13 cellular contexts compared by ENCODE assay signal in genomic region chr11:124791626-124792341, GRCh38. TPM values are rescaled to one million over a fixed set of nuclear protein-coding genes. Genes with fewer than 3 reads are reported as not detected.
A peak's percentile ranks its signal among the peaks of the same experiment; 100 is the strongest.
DNase-seq lines count a peak whose midpoint lies in the region; ATAC-seq and TF ChIP-seq lines count a peak whose summit lies in the region.
"Had no signal": no experiment of that assay in that cellular context is flagged by ENCODE, and none has a peak within 500 bp of the region (broad histone marks: within the 10 kb centered on the region; RNA-seq: fewer than 3 reads in every experiment).

No MANE protein-coding gene starts in this region.

- no peak overlapping the region for H4K8ac ChIP-seq in IMR-90 (ENCODE audit: low read depth in 2 of 2, low read length in 2 of 2)
- H4K8ac ChIP-seq in neuronal stem cell (ENCODE audit: low read depth, low read length): no peak overlapping the region

- DNase-seq in NOMO-1 treated with DMSO at 0.1 percent for 48 hours (lab: John Stamatoyannopoulos, UW; ENCODE audit: unreplicated experiment) (peak; percentile 54), NOMO-1 treated with dmso at 0.1 percent for 144 hours (lab: John Stamatoyannopoulos, UW; ENCODE audit: unreplicated experiment) (no peak), IMR-90 (peak; percentile 44), neuronal stem cell (ENCODE audit: low spot score) (no peak), HEK293T (ENCODE audit: extremely low spot score) (no peak), body of pancreas (no peak), NCI-H1048 (lab: John Stamatoyannopoulos, UW) (no peak)
- DNase-seq: Kasumi-1, lower lobe of right lung, SHP77, transverse colon had no signal

- CTCF ChIA-PET in IMR-90 (lab: Yijun Ruan, JAX): interaction anchor here (0.6 kb wide), 1 partner anchor 705 kb away, joined by 3 read pairs; no protein-coding TSS in a partner anchor
- CTCF ChIA-PET in HEK293T (lab: Yijun Ruan, JAX): no interaction called here

- H3K79me1 ChIP-seq in IMR-90 (ENCODE audit: low read depth in 1 of 2, low read length in 2 of 2) (peaks cover 20 to 62% of the 10 kb centered on the region in 2 experiments), neuronal stem cell (ENCODE audit: low read depth, low read length) (peaks cover 2% of the 10 kb centered on the region)

- H3K9me1 ChIP-seq in IMR-90 (ENCODE audit: insufficient read depth, low read length): peaks cover 13% of the 10 kb centered on the region

- dilution Hi-C loops in IMR-90 (cut with HindIII; ENCODE audit: low sequenced_read_pairs, unreplicated experiment): no loop called here

- no peak overlapping the region for H2BK20ac ChIP-seq in IMR-90 (ENCODE audit: low read depth, low read length)

- H2AFZ ChIP-seq in IMR-90 (replicated peaks; ENCODE audit: low read length, poor library complexity) (no peak overlapping the region), neuronal stem cell (ENCODE audit: low read length) (no peak overlapping the region)

- in situ Hi-C loops in IMR-90 (cut with MboI; ENCODE audit: low sequenced_read_pairs): no loop called here

- H3K4me3 ChIP-seq in IMR-90 (ENCODE audit: insufficient read depth, low read depth, low read length): no peak overlapping the region
- H3K4me3 ChIP-seq in neuronal stem cell (ENCODE audit: low read length in 2 of 2): no peak overlapping the region
- H3K4me3 ChIP-seq in body of pancreas: no peak overlapping the region
- H3K4me3 ChIP-seq: A549, lower lobe of right lung, transverse colon had no signal

- no peak overlapping the region for H2BK15ac ChIP-seq in IMR-90 (ENCODE audit: low read depth, low read length)
- H2BK15ac ChIP-seq in neuronal stem cell (ENCODE audit: low read length): no peak overlapping the region

- H3K18ac ChIP-seq in IMR-90 (ENCODE audit: low read depth, low read length) (no peak overlapping the region), neuronal stem cell (ENCODE audit: low read length) (no peak overlapping the region)

- BruUV-seq in IMR-90 (replicated peaks; lab: Mats Ljungman, UMichigan): no TSS peak

- intact Hi-C loops in IMR-90 (cut with micrococcal nuclease): no loop called here
- intact Hi-C loops in body of pancreas (cut with DNase I): no loop called here

- no peak overlapping the region for H2BK12ac ChIP-seq in neuronal stem cell (ENCODE audit: low read length)

- H3K9me3 ChIP-seq in IMR-90 (ENCODE audit: control insufficient read depth, insufficient read depth, low read length) (no peaks in the 10 kb centered on the region), neuronal stem cell (replicated peaks in 1 of 2; ENCODE audit: control insufficient read depth in 2 of 2, insufficient read depth in 1 of 2, low read depth in 1 of 2, low read length in 2 of 2) (no peaks in the 10 kb centered on the region), body of pancreas (no peaks in the 10 kb centered on the region)
- H3K9me3 ChIP-seq: A549, lower lobe of right lung, transverse colon had no signal

- H3K4ac ChIP-seq in IMR-90 (ENCODE audit: low read depth, low read length) (no peak overlapping the region), neuronal stem cell (ENCODE audit: low read length) (no peak overlapping the region)

- no peak overlapping the region for H2AK5ac ChIP-seq in IMR-90 (ENCODE audit: low read depth, low read length)
- no peak overlapping the region for H2AK5ac ChIP-seq in neuronal stem cell (ENCODE audit: low read depth, low read length)

- no peak overlapping the region for H3K4me2 ChIP-seq in IMR-90 (ENCODE audit: low read depth, low read length)
- H3K4me2 ChIP-seq in neuronal stem cell (ENCODE audit: insufficient read depth, low read length, poor library complexity, severe bottlenecking): no peak overlapping the region

- POLR2A ChIA-PET in IMR-90 (lab: Charles Lee; ENCODE audit: unreplicated experiment): no interaction called here
- POLR2A ChIA-PET in HEK293T (lab: Yijun Ruan, JAX): interaction anchor here (1.4 kb wide), 1 partner anchor 8 kb away, joined by 3 read pairs; the partner anchor contains the start of gene MSANTD2

- H3K23ac ChIP-seq in IMR-90 (ENCODE audit: low read depth, low read length): no peak overlapping the region; the same call in 1 of the 2 replicates
- H3K23ac ChIP-seq in neuronal stem cell (ENCODE audit: low read depth, low read length, poor library complexity): no peak overlapping the region

- TF ChIP-seq CTCF in IMR-90 (conservative IDR thresholded peaks at IDR 0.05; ENCODE audit: low read depth, low read length) (no peak), body of pancreas (IDR thresholded peaks at IDR 0.05) (no peak)

- H4K5ac ChIP-seq in IMR-90 (ENCODE audit: low read depth, low read length): no peak overlapping the region

- peaks cover 61% of the 10 kb centered on the region for H4K20me1 ChIP-seq in IMR-90 (ENCODE audit: insufficient read depth, low read length)

- H2BK5ac ChIP-seq in IMR-90 (ENCODE audit: low read depth, low read length, poor library complexity, severe bottlenecking) (no peak overlapping the region), neuronal stem cell (ENCODE audit: low read length) (no peak overlapping the region)

- H3K36me3 ChIP-seq in IMR-90 (ENCODE audit: control insufficient read depth, insufficient read depth, low read length) (no peaks in the 10 kb centered on the region), neuronal stem cell (replicated peaks in 1 of 2; ENCODE audit: control insufficient read depth in 2 of 2, insufficient read depth in 2 of 2, low read length in 2 of 2) (peaks cover 0 to 23% of the 10 kb centered on the region in 2 donors), body of pancreas (replicated peaks in 1 of 2; ENCODE audit: insufficient read depth in 1 of 2, low read depth in 2 of 2) (no peaks in the 10 kb centered on the region)
- H3K36me3 ChIP-seq: lower lobe of right lung, transverse colon had no signal

- H3K27ac ChIP-seq in IMR-90 (ENCODE audit: insufficient read depth, low read length) (no peak overlapping the region), neuronal stem cell (replicated peaks; ENCODE audit: low read length) (no peak overlapping the region), body of pancreas (no peak overlapping the region)
- H3K27ac ChIP-seq: A549, lower lobe of right lung, transverse colon had no signal

- H3K4me1 ChIP-seq in IMR-90 (ENCODE audit: control insufficient read depth, insufficient read depth, low read length) (peaks cover 7% of the 10 kb centered on the region), neuronal stem cell (ENCODE audit: control insufficient read depth in 2 of 2, insufficient read depth in 1 of 2, low read depth in 1 of 2, low read length in 2 of 2) (peaks cover 10% of the 10 kb centered on the region in 2 donors), body of pancreas (peaks cover 9% of the 10 kb centered on the region)

- TF ChIP-seq RAD21 in IMR-90 (IDR thresholded peaks at IDR 0.05; ENCODE audit: low read length): no peak

- H3K27me3 ChIP-seq in IMR-90 (ENCODE audit: control insufficient read depth, insufficient read depth, low read length) (no peaks in the 10 kb centered on the region), neuronal stem cell (ENCODE audit: control insufficient read depth in 3 of 3, insufficient read depth in 3 of 3, low read depth in 1 of 3, low read length in 3 of 3) (no peaks in the 10 kb centered on the region), body of pancreas (no peaks in the 10 kb centered on the region)
- H3K27me3 ChIP-seq: transverse colon had no signal

- H4K91ac ChIP-seq in IMR-90 (ENCODE audit: insufficient read depth, low read depth, low read length): no peak overlapping the region
- H4K91ac ChIP-seq in neuronal stem cell (ENCODE audit: low read depth, low read length, poor library complexity): no peak overlapping the region

- no peak overlapping the region for H3K9ac ChIP-seq in IMR-90 (ENCODE audit: low read depth, low read length)
- peak overlapping the region; percentile 34 for H3K9ac ChIP-seq in neuronal stem cell (ENCODE audit: low read depth, low read length, poor library complexity)

- no CpG with 5 or more reads among the region's 4 CpGs for WGBS in IMR-90 (ENCODE audit: extremely low coverage in 2 of 2, insufficient read length in 1 of 2), 2 experiments
- no CpG with 5 or more reads among the region's 4 CpGs for WGBS in neuronal stem cell (ENCODE audit: extremely low coverage in 2 of 2, insufficient read length in 2 of 2, insufficient replicate concordance in 1 of 2), 2 donors
- 79 to 89% methylated on average over 4 of the region's 4 CpGs for WGBS in body of pancreas, 2 donors

- H2BK120ac ChIP-seq in IMR-90 (ENCODE audit: low read depth, low read length) (no peak overlapping the region), neuronal stem cell (ENCODE audit: low read depth, low read length) (no peak overlapping the region)

- H2AK9ac ChIP-seq in IMR-90 (replicated peaks; ENCODE audit: low read depth, low read length, poor library complexity): no peak overlapping the region

- H3K14ac ChIP-seq in IMR-90 (replicated peaks; ENCODE audit: low read depth, low read length): no peak overlapping the region
- no peak overlapping the region for H3K14ac ChIP-seq in neuronal stem cell (ENCODE audit: low read length)

- no peak overlapping the region for H3K56ac ChIP-seq in IMR-90 (ENCODE audit: extremely low read depth, insufficient read depth, low read length)

- TF ChIP-seq POLR2A in IMR-90 (IDR thresholded peaks at IDR 0.05; ENCODE audit: low read depth, low read length) (no peak), body of pancreas (IDR thresholded peaks at IDR 0.05) (no peak)

- ATAC-seq in HG02610 (IDR thresholded peaks at IDR 0.05; ENCODE audit: unreplicated experiment): peak; percentile 71
- peak; percentile 41; the same call in 1 of the 2 replicates for ATAC-seq in IMR-90 (ENCODE audit: low read depth)
- no peak for ATAC-seq in body of pancreas
- ATAC-seq: A549 had no signal

RNA-seq across cellular contexts. Expression of gene MSANTD2, which starts 8.4 kb away (rescaled TPM):
- total RNA-seq in IMR-90 (2012; rRNA removed): 5.0 and 6.4 TPM in 2 replicates
- 4.8 and 6.0 TPM in 2 replicates for polyA plus RNA-seq in IMR-90 (2012; rRNA removed)
- polyA plus RNA-seq in IMR-90 (2012; cell fraction: cytosol; rRNA removed): 2.5 and 2.6 TPM in 2 replicates
- polyA plus RNA-seq in IMR-90 (2012; cell fraction: nucleus; rRNA removed; ENCODE audit: low replicate concordance): 6.8 and 33.8 TPM in 2 replicates
- 14.2 TPM for polyA plus RNA-seq in neuronal stem cell (2013, experiment 1 of 2)
- polyA plus RNA-seq in neuronal stem cell (2013, experiment 2 of 2): 14.6 TPM
- 10 to 100 TPM; 13.0 to 23.7 TPM for total RNA-seq in body of pancreas

RNA-seq across cellular contexts. Expression of gene ESAM, which starts 29.7 kb away (rescaled TPM):
- total RNA-seq in IMR-90 (2012; rRNA removed) (under 0.01 TPM in 1 of 2 replicates, not detected in the other), body of pancreas (10 to 100 TPM; 11.7 to 20.8 TPM)
- polyA plus RNA-seq in IMR-90 (2012; rRNA removed): 0.12 and 0.20 TPM in 2 replicates
- 0.10 and 0.11 TPM in 2 replicates for polyA plus RNA-seq in IMR-90 (2012; cell fraction: cytosol; rRNA removed)
- polyA plus RNA-seq in IMR-90 (2012; cell fraction: nucleus; rRNA removed; ENCODE audit: low replicate concordance): 1.7 and 2.7 TPM in 2 replicates
- polyA plus RNA-seq in neuronal stem cell (2013, experiment 1 of 2): 0.07 TPM
- 0.07 TPM for polyA plus RNA-seq in neuronal stem cell (2013, experiment 2 of 2)

RNA-seq across cellular contexts. Expression of gene VSIG2, which starts 39.7 kb away (rescaled TPM):
- total RNA-seq in IMR-90 (2012; rRNA removed) (not detected in 2 replicates), body of pancreas (1 to 10 TPM in 1 of 2 donors, not detected in 1; 7.0 TPM)
- not detected in 2 replicates for polyA plus RNA-seq in IMR-90 (2012; rRNA removed)
- 0.03 TPM in 1 of 2 replicates, not detected in the other for polyA plus RNA-seq in IMR-90 (2012; cell fraction: cytosol; rRNA removed)
- polyA plus RNA-seq in IMR-90 (2012; cell fraction: nucleus; rRNA removed; ENCODE audit: low replicate concordance): not detected in 2 replicates
- polyA plus RNA-seq in neuronal stem cell (2013, experiment 1 of 2): not detected
- not detected for polyA plus RNA-seq in neuronal stem cell (2013, experiment 2 of 2)
- polyA plus RNA-seq: A549 had no signal

RNA-seq across cellular contexts. Expression of gene NRGN, which starts 52.0 kb away (rescaled TPM):
- total RNA-seq in IMR-90 (2012; rRNA removed) (0.54 and 0.83 TPM in 2 replicates), body of pancreas (not detected)
- polyA plus RNA-seq in IMR-90 (2012; rRNA removed): 24.8 and 27.8 TPM in 2 replicates
- 27.1 and 28.3 TPM in 2 replicates for polyA plus RNA-seq in IMR-90 (2012; cell fraction: cytosol; rRNA removed)
- 14.9 and 33.1 TPM in 2 replicates for polyA plus RNA-seq in IMR-90 (2012; cell fraction: nucleus; rRNA removed; ENCODE audit: low replicate concordance)
- polyA plus RNA-seq in neuronal stem cell (2013, experiment 1 of 2): 11.4 TPM
- 11.7 TPM for polyA plus RNA-seq in neuronal stem cell (2013, experiment 2 of 2)

Comparison
In these comparisons a context has a peak if more than half of its experiments do, and no peak if none do; other contexts are left out.
1. DNase-seq: peak in NOMO-1 treated with DMSO at 0.1 percent for 48 hours (single experiment) and IMR-90 (single experiment); none in NOMO-1 treated with dmso at 0.1 percent for 144 hours (single experiment), neuronal stem cell (single experiment), HEK293T (single experiment), body of pancreas (0 of 4) and NCI-H1048 (single experiment).
2. RNA of gene ESAM, which starts 29.7 kb away (total RNA-seq): 11.7 to 20.8 TPM in body of pancreas; under 0.01 TPM in IMR-90; every median in the first group is over 10 times any median in the second.